In the genomic region with DNA sequence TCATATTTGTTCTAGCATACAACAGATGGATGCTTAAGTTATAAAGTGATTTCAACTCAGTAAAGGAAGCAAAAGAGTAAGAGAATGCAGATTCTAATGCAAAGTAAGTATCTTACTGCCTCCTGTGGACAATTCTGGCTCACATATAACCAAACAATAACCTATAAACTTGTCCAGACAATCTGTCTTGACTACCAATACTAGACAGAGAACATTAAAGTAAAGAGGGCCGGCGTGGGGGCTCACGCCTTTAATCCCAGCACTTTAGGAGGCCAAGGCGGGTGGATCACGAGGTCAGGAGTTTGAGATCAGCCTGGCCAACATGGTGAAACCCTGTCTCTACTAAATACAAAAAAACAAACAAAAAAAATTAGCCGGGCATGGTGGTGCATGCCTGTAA, we compare ENCODE assay signal across 18 cellular contexts.
"Had no signal": no experiment of that assay in that cellular context is flagged by ENCODE, and none has a peak within 500 bp of the region (broad histone marks: within the 10 kb centered on the region; RNA-seq: fewer than 3 reads in every experiment).

No MANE protein-coding gene starts in this region.

- H3K4me1 ChIP-seq: pancreas, right lobe of liver, tibial nerve, upper lobe of left lung had no signal

- DNase-seq: dorsolateral prefrontal cortex; effector CD4-positive, alpha-beta T cell; hypothalamus; immature natural killer cell; islet precursor cell; natural killer cell; occipital lobe; pancreas; retina; right lobe of liver; small intestine; stimulated activated CD4-positive, alpha-beta T cell treated with anti-CD3 and anti-CD28 coated beads, Interleukin-15, amount 100 ng/mL, for 24 hours; stimulated activated CD4-positive, alpha-beta T cell treated with anti-CD3 and anti-CD28 coated beads, Interleukin-2, amount 100 ng/mL, for 48 hours; stimulated activated naive B cell treated with anti-CD40 and anti-IgM and Interleukin-4, amounts not matched to agents 10 μg/mL and 1 μg/mL and 100 μg/mL, for 72 hours; upper lobe of left lung had no signal

- H3K27me3 ChIP-seq: dorsolateral prefrontal cortex, pancreas, right lobe of liver, tibial nerve, upper lobe of left lung had no signal

- H3K9me3 ChIP-seq: pancreas, right lobe of liver, thoracic aorta, tibial nerve, upper lobe of left lung had no signal

- ATAC-seq: natural killer cell; pancreas; right lobe of liver; stimulated activated naive B cell treated with anti-CD40 and anti-IgM and Interleukin-4, amounts not matched to agents 10 μg/mL and 1 μg/mL and 100 μg/mL, for 72 hours had no signal

- H3K4me3 ChIP-seq: dorsolateral prefrontal cortex, lung, pancreas, right lobe of liver, thoracic aorta, tibial nerve, upper lobe of left lung had no signal

- H3K27ac ChIP-seq: dorsolateral prefrontal cortex, pancreas, right lobe of liver, thoracic aorta, tibial nerve, upper lobe of left lung had no signal

- H3K36me3 ChIP-seq: pancreas, right lobe of liver, thoracic aorta, upper lobe of left lung had no signal
